In genomic region chr19:1253514-1254080, GRCh38 we compare ENCODE assay signal across 8 cellular contexts. TPM values are rescaled to one million over a fixed set of nuclear protein-coding genes. Genes with fewer than 3 reads are reported as not detected.
DNase-seq lines count a peak whose midpoint lies in the region; ATAC-seq, FAIRE-seq and TF ChIP-seq lines count a peak whose summit lies in the region.

No MANE protein-coding gene starts in this region.

- H3K36me3 ChIP-seq in Karpas-422 (ENCODE audit: insufficient read depth, low read length) (peaks cover 25% of the 10 kb centered on the region), colonic mucosa (peaks cover 30% of the 10 kb centered on the region)

- H3K4me1 Mint-ChIP-seq in naive thymus-derived CD8-positive, alpha-beta T cell, result peaks cover 15 to 45% (median 33%) of the 10 kb centered on the region in 4 donors

- no peaks in the 10 kb centered on the region for H3K9me2 ChIP-seq in Karpas-422 (replicated peaks; ENCODE audit: insufficient read depth, low read length)

- peak overlapping the region; percentile 92 for H3K27ac ChIP-seq in AG04450 (ENCODE audit: low read depth, low read length)
- peak overlapping the region; percentile 97 for H3K27ac ChIP-seq in Karpas-422 (ENCODE audit: low read length)
- peak overlapping the region; percentile 99 for H3K27ac ChIP-seq in colonic mucosa

- TF ChIP-seq CTCF in AG04450 (IDR thresholded peaks at IDR 0.05; ENCODE audit: low read depth, low read length), result no peak
- TF ChIP-seq CTCF in colonic mucosa (IDR thresholded peaks at IDR 0.05), result no peak

- H3K4me2 ChIP-seq in Karpas-422 (ENCODE audit: low read depth, low read length, poor library complexity, severe bottlenecking), result peak overlapping the region; percentile 95

- intact Hi-C loops in colonic mucosa (cut with DNase I), result no loop called here

- H4K20me1 ChIP-seq in Karpas-422 (ENCODE audit: insufficient read depth, low read depth, low read length), result peaks cover 28% of the 10 kb centered on the region

- ATAC-seq in naive thymus-derived CD8-positive, alpha-beta T cell, result no peak
- ATAC-seq in HG03045 (IDR thresholded peaks at IDR 0.05; ENCODE audit: unreplicated experiment), result no peak

- peak overlapping the region; percentile 33 to 95 (median 64) for H3K4me3 Mint-ChIP-seq in naive thymus-derived CD8-positive, alpha-beta T cell

- H3K27me3 ChIP-seq in AG04450 (ENCODE audit: control insufficient read depth, insufficient read depth, low read length) (no peaks in the 10 kb centered on the region), Karpas-422 (ENCODE audit: low read length) (no peaks in the 10 kb centered on the region), colonic mucosa (no peaks in the 10 kb centered on the region)

- H2AFZ ChIP-seq in Karpas-422 (ENCODE audit: low read length), result no peak overlapping the region

- POLR2A ChIA-PET in AG04450 (lab: Yijun Ruan, JAX), result interaction anchor here (0.5 to 7.4 kb wide), 16 partner anchors 9 to 371 kb away, joined by 3 to 241 read pairs (median 6); partner anchors contain the start of genes ATP5F1D, CIRBP, CNN2 and FAM174C
- POLR2A ChIA-PET in naive thymus-derived CD8-positive, alpha-beta T cell (lab: Charles Lee), result interaction anchor here (0.7 to 13.6 kb wide), 9 partner anchors 10 to 226 kb away, joined by 3 to 480 read pairs (median 5); partner anchors contain the start of genes CIRBP and FAM174C

- H3K9me3 ChIP-seq in AG04450 (ENCODE audit: control insufficient read depth, insufficient read depth, low read length) (no peaks in the 10 kb centered on the region; the same call in 1 of the 2 replicates), Karpas-422 (ENCODE audit: low read length) (no peaks in the 10 kb centered on the region), colonic mucosa (no peaks in the 10 kb centered on the region)

- CTCF ChIA-PET in AG04450 (lab: Charles Lee), result interaction anchor here (0.8 to 1.7 kb wide), 3 partner anchors 9 to 13 kb away, joined by 3 to 11 read pairs (median 10); no protein-coding TSS in a partner anchor

- H3K36me3 Mint-ChIP-seq in naive thymus-derived CD8-positive, alpha-beta T cell, result peaks cover 0 to 35% (median 7%) of the 10 kb centered on the region in 3 donors

- peaks cover 26% of the 10 kb centered on the region for H3K79me2 ChIP-seq in Karpas-422 (ENCODE audit: low read length)

- H3K4me1 ChIP-seq in Karpas-422 (ENCODE audit: low read length) (peaks cover 74% of the 10 kb centered on the region), colonic mucosa (peaks cover 21% of the 10 kb centered on the region)

- peak overlapping the region; percentile 86 for H3K4me3 ChIP-seq in AG04450 (ENCODE audit: low read depth, low read length)
- peak overlapping the region; percentile 17; the same call in 1 of the 2 replicates for H3K4me3 ChIP-seq in Karpas-422 (ENCODE audit: low read length)
- peak overlapping the region; percentile 85 for H3K4me3 ChIP-seq in colonic mucosa

- no peaks in the 10 kb centered on the region for H3K9me3 Mint-ChIP-seq in naive thymus-derived CD8-positive, alpha-beta T cell

- FAIRE-seq in urothelium cell line (lab: Jason Lieb, UNC), result no peak

- peaks cover 0 to 3% (median 0%) of the 10 kb centered on the region in 5 donors for H3K27me3 Mint-ChIP-seq in naive thymus-derived CD8-positive, alpha-beta T cell

- peak overlapping the region; percentile 28 to 97 (median 84) for H3K27ac Mint-ChIP-seq in naive thymus-derived CD8-positive, alpha-beta T cell

- H3K9ac ChIP-seq in Karpas-422 (ENCODE audit: low read length) (peak overlapping the region; percentile 60), colonic mucosa (ENCODE audit: low read depth in 2 of 2, low read length in 2 of 2) (peak overlapping the region; percentile 78 to 99)

- DNase-seq in AG04450 (ENCODE audit: low read depth, low spot score) (no peak), Karpas-422 (no peak), colonic mucosa (peak; percentile 75), Ammon's horn (ENCODE audit: low spot score) (no peak), urothelium cell line (ENCODE audit: low spot score) (no peak), NCI-H2081 (lab: John Stamatoyannopoulos, UW) (no peak)
- peak in 1 of 10 donors; percentile 24 for DNase-seq in naive thymus-derived CD8-positive, alpha-beta T cell

RNA-seq across cellular contexts. Expression of gene MIDN, which starts 5.2 kb away (rescaled TPM):
- polyA plus RNA-seq in AG04450 (2011; rRNA removed), result 6.6 and 10.6 TPM in 2 replicates
- 16.1 and 21.3 TPM in 2 replicates for polyA minus RNA-seq in AG04450 (2011; rRNA and poly(A)+ RNA removed)
- 21.4 and 40.5 TPM in 2 replicates for total RNA-seq in Karpas-422 (2014; rRNA removed; shearing (Covaris generic); ENCODE audit: low replicate concordance)
- 100 to 1,000 TPM; 172 to 177 TPM for total RNA-seq in colonic mucosa
- 10 to 100 TPM; 31.2 to 35.4 TPM for total RNA-seq in naive thymus-derived CD8-positive, alpha-beta T cell
- polyA plus RNA-seq in naive thymus-derived CD8-positive, alpha-beta T cell, result 1 to 10 TPM; 1.1 to 8.2 (median 6.6) TPM

RNA-seq across cellular contexts. Expression of gene ATP5F1D, which starts 12.0 kb away (rescaled TPM):
- 36.4 and 55.1 TPM in 2 replicates for polyA plus RNA-seq in AG04450 (2011; rRNA removed)
- 19.4 and 21.4 TPM in 2 replicates for polyA minus RNA-seq in AG04450 (2011; rRNA and poly(A)+ RNA removed)
- 64.3 and 110 TPM in 2 replicates for total RNA-seq in Karpas-422 (2014; rRNA removed; shearing (Covaris generic); ENCODE audit: low replicate concordance)
- total RNA-seq in colonic mucosa, result 100 to 1,000 TPM; 359 to 627 TPM
- 10 to 100 TPM; 83.9 to 89.0 TPM for total RNA-seq in naive thymus-derived CD8-positive, alpha-beta T cell
- polyA plus RNA-seq in naive thymus-derived CD8-positive, alpha-beta T cell, result 100 to 1,000 TPM; 214 to 264 (median 262) TPM

RNA-seq across cellular contexts. Expression of gene CIRBP, which starts 15.5 kb away (rescaled TPM):
- polyA plus RNA-seq in AG04450 (2011; rRNA removed), result 269 and 274 TPM in 2 replicates
- polyA minus RNA-seq in AG04450 (2011; rRNA and poly(A)+ RNA removed), result 121 and 143 TPM in 2 replicates
- 141 and 291 TPM in 2 replicates for total RNA-seq in Karpas-422 (2014; rRNA removed; shearing (Covaris generic); ENCODE audit: low replicate concordance)
- total RNA-seq in colonic mucosa, result 100 to 1,000 TPM; 163 to 179 TPM
- total RNA-seq in naive thymus-derived CD8-positive, alpha-beta T cell, result 100 to 1,000 TPM; 565 to 579 TPM
- polyA plus RNA-seq in naive thymus-derived CD8-positive, alpha-beta T cell, result 100 to 1,000 TPM; 204 to 273 (median 262) TPM

RNA-seq across cellular contexts. Expression of gene CBARP, which starts 15.8 kb away (rescaled TPM):
- 1.1 and 1.6 TPM in 2 replicates for polyA plus RNA-seq in AG04450 (2011; rRNA removed)
- polyA minus RNA-seq in AG04450 (2011; rRNA and poly(A)+ RNA removed), result 0.55 and 0.91 TPM in 2 replicates
- total RNA-seq in Karpas-422 (2014; rRNA removed; shearing (Covaris generic); ENCODE audit: low replicate concordance), result 1.6 and 4.1 TPM in 2 replicates
- under 1 TPM; 0.22 to 0.48 TPM for total RNA-seq in colonic mucosa
- not detected for total RNA-seq in naive thymus-derived CD8-positive, alpha-beta T cell
- polyA plus RNA-seq in naive thymus-derived CD8-positive, alpha-beta T cell, result not detected

RNA-seq across cellular contexts. Expression of gene FAM174C, which starts 21.7 kb away (rescaled TPM):
- 16.6 and 29.1 TPM in 2 replicates for polyA plus RNA-seq in AG04450 (2011; rRNA removed)
- polyA minus RNA-seq in AG04450 (2011; rRNA and poly(A)+ RNA removed), result 3.8 and 4.7 TPM in 2 replicates
- 32.7 and 68.1 TPM in 2 replicates for total RNA-seq in Karpas-422 (2014; rRNA removed; shearing (Covaris generic); ENCODE audit: low replicate concordance)
- total RNA-seq in colonic mucosa, result 100 to 1,000 TPM in 1 of 2 donors, 10 to 100 TPM in 1; 41.8 to 114 TPM
- 10 to 100 TPM; 46.3 to 47.5 TPM for total RNA-seq in naive thymus-derived CD8-positive, alpha-beta T cell
- polyA plus RNA-seq in naive thymus-derived CD8-positive, alpha-beta T cell, result 100 to 1,000 TPM in 1 of 3 donors, 10 to 100 TPM in 2; 66.7 to 104 (median 95.5) TPM

Comparison
In these comparisons a context has a peak if more than half of its experiments do, and no peak if none do; other contexts are left out.
1. H3K4me3 ChIP-seq: peak in every context shown above with its lines; median percentile 86 in AG04450; 85 in colonic mucosa; 17 in Karpas-422.